10 cellular contexts compared by ENCODE assay signal in genomic region chr6:137693737-137694136, GRCh38.
"Had no signal": no experiment of that assay in that cellular context is flagged by ENCODE, and none has a peak within 500 bp of the region (broad histone marks: within the 10 kb centered on the region; RNA-seq: fewer than 3 reads in every experiment).

No MANE protein-coding gene starts in this region.

- H3K27ac Mint-ChIP-seq: activated naive CD4-positive, alpha-beta T cell treated with anti-CD3 and anti-CD28 coated beads, Interleukin-2, amount 10 ng/mL, durations not matched to agents 7 days and 5 days; naive B cell had no signal

- H3K36me3 Mint-ChIP-seq: naive B cell had no signal

- H3K9me3 Mint-ChIP-seq: activated naive CD4-positive, alpha-beta T cell treated with anti-CD3 and anti-CD28 coated beads, Interleukin-2, amount 10 ng/mL, durations not matched to agents 7 days and 5 days; naive B cell had no signal

- H3K4me3 ChIP-seq: pancreas, tibial artery, vagina had no signal

- H3K4me3 Mint-ChIP-seq: activated naive CD4-positive, alpha-beta T cell treated with anti-CD3 and anti-CD28 coated beads, Interleukin-2, amount 10 ng/mL, durations not matched to agents 7 days and 5 days; naive B cell had no signal

- DNase-seq: activated CD4-positive, alpha-beta T cell treated with anti-CD3 and anti-CD28 coated beads for 1 hour; activated CD8-positive, alpha-beta memory T cell treated with anti-CD3 and anti-CD28 coated beads, Interleukin-2, amount 50 U/mL, for 48 hours; activated naive CD4-positive, alpha-beta T cell treated with anti-CD3 and anti-CD28 coated beads, Interleukin-2, amount 10 ng/mL, durations not matched to agents 7 days and 5 days; mammary epithelial cell; naive B cell; pancreas; stimulated activated CD4-positive, alpha-beta T cell treated with anti-CD3 and anti-CD28 coated beads, Interleukin-2, amount 100 ng/mL, for 48 hours; stimulated activated naive CD4-positive, alpha-beta T cell; tibial artery had no signal
